In the genomic region with DNA sequence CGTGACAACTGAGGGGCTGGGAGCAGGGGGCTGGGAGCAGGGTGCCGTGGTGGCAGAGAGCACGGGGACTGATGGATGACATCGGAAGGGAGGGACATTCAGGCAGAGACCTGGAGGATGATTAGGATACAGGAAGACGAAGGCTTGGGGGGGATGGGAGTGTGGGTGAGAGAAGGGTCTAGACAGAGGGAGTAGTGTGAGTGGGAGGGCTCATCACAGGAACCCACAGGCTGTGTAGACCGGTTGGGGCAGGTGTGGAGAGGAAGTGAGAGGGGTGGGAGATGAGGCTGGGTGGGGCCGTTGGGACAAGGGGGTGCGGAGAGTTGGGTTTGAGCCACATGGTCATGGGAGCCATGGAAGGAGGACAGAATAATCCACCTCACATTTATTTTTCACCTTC, we compare ENCODE assay signal across 24 cellular contexts.
DNase-seq lines count a peak whose midpoint lies in the region; ATAC-seq and TF ChIP-seq lines count a peak whose summit lies in the region.
"Had no signal": no experiment of that assay in that cellular context is flagged by ENCODE, and none has a peak within 500 bp of the region (broad histone marks: within the 10 kb centered on the region; RNA-seq: fewer than 3 reads in every experiment).

No MANE protein-coding gene starts in this region.

- H3K27ac Mint-ChIP-seq in CD8-positive, alpha-beta memory T cell, result peak overlapping the region in 5 of 8 donors; percentile 34 to 79 (median 63)
- peak overlapping the region; percentile 56 for H3K27ac Mint-ChIP-seq in central memory CD8-positive, alpha-beta T cell (ENCODE audit: low read depth)
- H3K27ac Mint-ChIP-seq in type B pancreatic cell, result peak overlapping the region; percentile 8

- no peaks in the 10 kb centered on the region for H3K27me3 ChIP-seq in CD8-positive, alpha-beta memory T cell (ENCODE audit: insufficient read depth, low read length, poor library complexity, severe bottlenecking)
- H3K27me3 ChIP-seq in mesendoderm (ENCODE audit: insufficient read depth, low read length, poor library complexity), result no peaks in the 10 kb centered on the region
- H3K27me3 ChIP-seq: MG63 had no signal

- no peak overlapping the region for H4K8ac ChIP-seq in mesendoderm (ENCODE audit: low read depth, low read length)

- H2BK15ac ChIP-seq in mesendoderm (replicated peaks; ENCODE audit: low read depth), result no peak overlapping the region

- H2AFZ ChIP-seq in OCI-LY7 (ENCODE audit: low read length), result no peak overlapping the region

- no peak for ATAC-seq in central memory CD8-positive, alpha-beta T cell (replicated peaks; ENCODE audit: extremely low read depth, poor library complexity, severe bottlenecking)
- ATAC-seq: Panc1 had no signal

- no peak overlapping the region for H2BK5ac ChIP-seq in mesendoderm (ENCODE audit: low read length)

- peak overlapping the region; percentile 30 for H3K56ac ChIP-seq in mesendoderm (ENCODE audit: low read length)

- H3K9ac ChIP-seq in mesendoderm (ENCODE audit: low read length), result no peak overlapping the region

- H3K4me1 Mint-ChIP-seq in CD8-positive, alpha-beta memory T cell, result peaks cover 42 to 66% (median 46%) of the 10 kb centered on the region in 3 donors
- peaks cover 65% of the 10 kb centered on the region for H3K4me1 Mint-ChIP-seq in central memory CD8-positive, alpha-beta T cell
- peaks cover 7% of the 10 kb centered on the region for H3K4me1 Mint-ChIP-seq in type B pancreatic cell (ENCODE audit: unreplicated experiment)

- no peak for DNase-seq in CD8-positive, alpha-beta memory T cell
- DNase-seq in central memory CD8-positive, alpha-beta T cell (ENCODE audit: low spot score in 2 of 2), result no peak
- DNase-seq in mesendoderm, result no peak
- DNase-seq in type B pancreatic cell (ENCODE audit: extremely low spot score, unreplicated experiment), result no peak
- no peak for DNase-seq in posterior vena cava (ENCODE audit: low spot score)
- no peak for DNase-seq in OCI-LY7 (ENCODE audit: low spot score)
- DNase-seq in NCI-H2171 treated with DMSO at 0.1 percent for 48 hours (lab: John Stamatoyannopoulos, UW), result no peak
- DNase-seq: C1 segment of cervical spinal cord; Caco-2; CD4-positive, alpha-beta memory T cell; IMR-90; KG1; MG63; NCI-H1105 treated with DMSO at 0.1 percent for 48 hours; NCI-H146; NCI-H2029; NCI-H446 treated with DMSO at 0.1 percent for 48 hours; NCI-H526; NCI-H82; NK-92 treated with Interleukin-12 subunit alpha and Interleukin-12 subunit beta, amount 100 ng/mL, for 24 hours; SHP77 had no signal

- H4K20me1 ChIP-seq in OCI-LY7 (ENCODE audit: insufficient read depth, low read length), result no peaks in the 10 kb centered on the region

- no CpG with 5 or more reads among the region's 8 CpGs for WGBS in mesendoderm (ENCODE audit: extremely low coverage, insufficient coverage, low lambda C conversion rate)

- no peak overlapping the region for H3K4me2 ChIP-seq in mesendoderm (ENCODE audit: low read length)
- no peak overlapping the region for H3K4me2 ChIP-seq in OCI-LY7 (ENCODE audit: low read length)

- peaks cover 18% of the 10 kb centered on the region for H3K79me1 ChIP-seq in mesendoderm (ENCODE audit: low read length)

- H3K18ac ChIP-seq in mesendoderm (ENCODE audit: low read length), result no peak overlapping the region

- intact Hi-C loops in posterior vena cava (cut with DNase I) (no loop called here), OCI-LY7 (cut with micrococcal nuclease; ENCODE audit: unreplicated experiment) (no loop called here)

- CTCF ChIA-PET in CD8-positive, alpha-beta memory T cell (lab: Charles Lee), result no interaction called here
- CTCF ChIA-PET in OCI-LY7 (lab: Charles Lee; ENCODE audit: unreplicated experiment), result interaction anchor here (0.6 kb wide), 1 partner anchor 10 kb away, joined by 4 read pairs; no protein-coding TSS in a partner anchor

- H3K4me3 Mint-ChIP-seq in CD8-positive, alpha-beta memory T cell, result peak overlapping the region in 1 of 7 donors; percentile 65
- H3K4me3 Mint-ChIP-seq in central memory CD8-positive, alpha-beta T cell, result peak overlapping the region; percentile 9
- H3K4me3 Mint-ChIP-seq in type B pancreatic cell, result no peak overlapping the region
- H3K4me3 Mint-ChIP-seq: CD4-positive, alpha-beta memory T cell had no signal

- H3K9me2 ChIP-seq in OCI-LY7 (ENCODE audit: insufficient read depth, low read length), result no peaks in the 10 kb centered on the region

- H2BK120ac ChIP-seq in mesendoderm (ENCODE audit: low read depth, low read length), result no peak overlapping the region

- no peaks in the 10 kb centered on the region for H3K4me1 ChIP-seq in CD8-positive, alpha-beta memory T cell (ENCODE audit: insufficient read depth, low read length)
- H3K4me1 ChIP-seq in mesendoderm (ENCODE audit: control insufficient read depth, low read depth, low read length), result peaks cover 23% of the 10 kb centered on the region
- no peaks in the 10 kb centered on the region for H3K4me1 ChIP-seq in OCI-LY7 (ENCODE audit: insufficient read depth, low read length, poor library complexity, severe bottlenecking)

- peaks cover 0 to 4% of the 10 kb centered on the region in 2 donors for H3K27me3 Mint-ChIP-seq in CD8-positive, alpha-beta memory T cell
- no peaks in the 10 kb centered on the region for H3K27me3 Mint-ChIP-seq in central memory CD8-positive, alpha-beta T cell
- peaks cover 5% of the 10 kb centered on the region for H3K27me3 Mint-ChIP-seq in type B pancreatic cell
- H3K27me3 Mint-ChIP-seq: CD4-positive, alpha-beta memory T cell had no signal

- no peak overlapping the region for H3K4me3 ChIP-seq in CD8-positive, alpha-beta memory T cell (ENCODE audit: low read length)
- H3K4me3 ChIP-seq in mesendoderm (ENCODE audit: low read length), result no peak overlapping the region
- no peak overlapping the region for H3K4me3 ChIP-seq in OCI-LY7 (ENCODE audit: low read depth, low read length, poor library complexity, severe bottlenecking)
- H3K4me3 ChIP-seq: HAP-1, MG63 had no signal

- POLR2A ChIA-PET in CD8-positive, alpha-beta memory T cell (lab: Charles Lee), result no interaction called here
- POLR2A ChIA-PET in OCI-LY7 (lab: Charles Lee), result no interaction called here

- H3K27ac ChIP-seq in CD8-positive, alpha-beta memory T cell (ENCODE audit: low read depth, low read length), result no peak overlapping the region
- no peak overlapping the region for H3K27ac ChIP-seq in mesendoderm (ENCODE audit: low read depth, low read length)
- no peak overlapping the region for H3K27ac ChIP-seq in OCI-LY7 (ENCODE audit: low read depth, low read length, poor library complexity, severe bottlenecking)
- H3K27ac ChIP-seq: RWPE1 had no signal

- H4K5ac ChIP-seq in mesendoderm (ENCODE audit: low read length), result no peak overlapping the region

- TF ChIP-seq CTCF in type B pancreatic cell (conservative IDR thresholded peaks at IDR 0.05) (no peak), OCI-LY7 (conservative IDR thresholded peaks at IDR 0.05; ENCODE audit: low read length) (no peak)

- no peaks in the 10 kb centered on the region for H3K9me3 ChIP-seq in CD8-positive, alpha-beta memory T cell (ENCODE audit: low read length)
- H3K9me3 ChIP-seq in OCI-LY7 (ENCODE audit: low read length), result no peaks in the 10 kb centered on the region
- H3K9me3 ChIP-seq: Caco-2, HAP-1, MG63 had no signal

- no peaks in the 10 kb centered on the region for H3K9me3 Mint-ChIP-seq in CD8-positive, alpha-beta memory T cell
- H3K9me3 Mint-ChIP-seq in central memory CD8-positive, alpha-beta T cell, result no peaks in the 10 kb centered on the region
- no peaks in the 10 kb centered on the region for H3K9me3 Mint-ChIP-seq in type B pancreatic cell
- H3K9me3 Mint-ChIP-seq: CD4-positive, alpha-beta memory T cell had no signal

- H2AK5ac ChIP-seq in mesendoderm (ENCODE audit: low read length), result no peak overlapping the region

- H3K79me2 ChIP-seq in mesendoderm (ENCODE audit: control insufficient read depth, insufficient read depth, low read length), result peaks cover 63% of the 10 kb centered on the region
- H3K79me2 ChIP-seq in OCI-LY7 (ENCODE audit: insufficient read depth, low read depth, low read length), result no peaks in the 10 kb centered on the region

- H3K36me3 ChIP-seq in CD8-positive, alpha-beta memory T cell (ENCODE audit: insufficient read depth, low read length), result no peaks in the 10 kb centered on the region
- no peaks in the 10 kb centered on the region for H3K36me3 ChIP-seq in mesendoderm (ENCODE audit: control insufficient read depth, insufficient read depth, low read length)
- H3K36me3 ChIP-seq in OCI-LY7 (ENCODE audit: insufficient read depth, low read length), result no peaks in the 10 kb centered on the region
- H3K36me3 ChIP-seq: HAP-1, MG63 had no signal

- BruUV-seq in OCI-LY7 (replicated peaks; lab: Mats Ljungman, UMichigan), result no TSS peak

- H3K4ac ChIP-seq in mesendoderm (ENCODE audit: low read depth, low read length), result no peak overlapping the region

- no peak overlapping the region for H3K23ac ChIP-seq in mesendoderm (ENCODE audit: low read length)

- peaks cover 0 to 26% (median 9%) of the 10 kb centered on the region in 3 donors for H3K36me3 Mint-ChIP-seq in CD8-positive, alpha-beta memory T cell
- H3K36me3 Mint-ChIP-seq in central memory CD8-positive, alpha-beta T cell (ENCODE audit: insufficient read depth), result peaks cover 16% of the 10 kb centered on the region
- H3K36me3 Mint-ChIP-seq in type B pancreatic cell, result no peaks in the 10 kb centered on the region

Comparison
In these comparisons a context has a peak if more than half of its experiments do, and no peak if none do; other contexts are left out.
1. H3K27ac Mint-ChIP-seq: peak in every context shown above with its lines; median percentile 63 in CD8-positive, alpha-beta memory T cell; 56 in central memory CD8-positive, alpha-beta T cell; 8 in type B pancreatic cell.